9 cellular contexts compared by ENCODE assay signal in genomic region chr6:11094411-11094851, GRCh38. TPM values are rescaled to one million over a fixed set of nuclear protein-coding genes. Genes with fewer than 3 reads are reported as not detected.
DNase-seq lines count a peak whose midpoint lies in the region; ATAC-seq and TF ChIP-seq lines count a peak whose summit lies in the region.
"Had no signal": no experiment of that assay in that cellular context is flagged by ENCODE, and none has a peak within 500 bp of the region (broad histone marks: within the 10 kb centered on the region; RNA-seq: fewer than 3 reads in every experiment).

No MANE protein-coding gene starts in this region.

- no peaks in the 10 kb centered on the region for H3K27me3 Mint-ChIP-seq in activated CD8-positive, alpha-beta memory T cell treated with anti-CD3 and anti-CD28 coated beads, Interleukin-2, amount 10 ng/mL, durations not matched to agents 7 days and 5 days
- H3K27me3 Mint-ChIP-seq in nephron (ENCODE audit: low read depth) = no peaks in the 10 kb centered on the region

- H3K36me3 ChIP-seq in thoracic aorta = no peaks in the 10 kb centered on the region

- TF ChIP-seq CTCF in GM13976 (IDR thresholded peaks at IDR 0.05; ENCODE audit: borderline replicate concordance, control extremely low read depth, extremely low read depth, insufficient read depth, missing control alignments) = no peak
- TF ChIP-seq CTCF in nephron (IDR thresholded peaks at IDR 0.05; ENCODE audit: unreplicated experiment in 3 of 3) = no peak
- no peak for TF ChIP-seq CTCF in thoracic aorta (IDR thresholded peaks at IDR 0.05)

- H3K9me3 ChIP-seq in thoracic aorta = no peaks in the 10 kb centered on the region

- no peaks in the 10 kb centered on the region for H3K9me3 Mint-ChIP-seq in activated CD8-positive, alpha-beta memory T cell treated with anti-CD3 and anti-CD28 coated beads, Interleukin-2, amount 10 ng/mL, durations not matched to agents 7 days and 5 days (ENCODE audit: low read depth)
- peaks cover 1% of the 10 kb centered on the region for H3K9me3 Mint-ChIP-seq in nephron

- DNase-seq in AG08396 (ENCODE audit: low spot score) = peak; percentile 62
- peak; percentile 66 for DNase-seq in GM13976 (ENCODE audit: low spot score)
- DNase-seq in NCI-H2029 treated with DMSO at 0.1 percent for 48 hours (lab: John Stamatoyannopoulos, UW) = peak; percentile 68
- DNase-seq in activated CD8-positive, alpha-beta memory T cell treated with anti-CD3 and anti-CD28 coated beads, Interleukin-2, amount 10 ng/mL, durations not matched to agents 7 days and 5 days = peak; percentile 78
- DNase-seq in fibroblast of gingiva (ENCODE audit: low read depth) = peak; percentile 25
- no peak for DNase-seq in thoracic aorta (ENCODE audit: low spot score)

- H3K27ac Mint-ChIP-seq in activated CD8-positive, alpha-beta memory T cell treated with anti-CD3 and anti-CD28 coated beads, Interleukin-2, amount 10 ng/mL, durations not matched to agents 7 days and 5 days = peak overlapping the region; percentile 97
- peak overlapping the region; percentile 80 to 97 (median 96) for H3K27ac Mint-ChIP-seq in nephron

- CTCF ChIA-PET in activated CD8-positive, alpha-beta memory T cell treated with anti-CD3 and anti-CD28 coated beads, Interleukin-2, amount 10 ng/mL, durations not matched to agents 7 days and 5 days (lab: Charles Lee) = interaction anchor here (0.6 to 1.0 kb wide), 2 partner anchors 29 to 129 kb away, joined by 3 read pairs; no protein-coding TSS in a partner anchor

- ATAC-seq in HG02852 (IDR thresholded peaks at IDR 0.05; ENCODE audit: unreplicated experiment) = peak; percentile 38
- ATAC-seq in activated CD8-positive, alpha-beta memory T cell treated with anti-CD3 and anti-CD28 coated beads, Interleukin-2, amount 10 ng/mL, durations not matched to agents 7 days and 5 days = peak; percentile 32
- peak; percentile 10 for ATAC-seq in thoracic aorta (ENCODE audit: insufficient number of reproducible peaks, low FRiP score, low read depth)

- peaks cover 12 to 16% of the 10 kb centered on the region in 2 donors for H3K4me1 ChIP-seq in thoracic aorta (ENCODE audit: control insufficient read depth in 1 of 2, low read depth in 2 of 2)

- H3K4me3 Mint-ChIP-seq in activated CD8-positive, alpha-beta memory T cell treated with anti-CD3 and anti-CD28 coated beads, Interleukin-2, amount 10 ng/mL, durations not matched to agents 7 days and 5 days = peak overlapping the region; percentile 97
- H3K4me3 Mint-ChIP-seq in nephron = peak overlapping the region; percentile 95 to 96 (median 96)

- in situ Hi-C loops in GM13976 (cut with MboI; ENCODE audit: low sequenced_read_pairs, unreplicated experiment) = no loop called here

- H3K4me1 Mint-ChIP-seq in activated CD8-positive, alpha-beta memory T cell treated with anti-CD3 and anti-CD28 coated beads, Interleukin-2, amount 10 ng/mL, durations not matched to agents 7 days and 5 days = peaks cover 33% of the 10 kb centered on the region
- H3K4me1 Mint-ChIP-seq in nephron = peaks cover 24% of the 10 kb centered on the region

- peaks cover 15% of the 10 kb centered on the region for H3K36me3 Mint-ChIP-seq in activated CD8-positive, alpha-beta memory T cell treated with anti-CD3 and anti-CD28 coated beads, Interleukin-2, amount 10 ng/mL, durations not matched to agents 7 days and 5 days
- H3K36me3 Mint-ChIP-seq in nephron (ENCODE audit: low read depth) = peaks cover 19% of the 10 kb centered on the region

- peak overlapping the region; percentile 93 to 94 for H3K27ac ChIP-seq in thoracic aorta

- no peaks in the 10 kb centered on the region for H3K27me3 ChIP-seq in thoracic aorta (replicated peaks; ENCODE audit: insufficient read depth)

- H3K4me3 ChIP-seq in thoracic aorta = peak overlapping the region; percentile 80

RNA-seq across cellular contexts. Expression of gene SMIM13, which starts 0.8 kb away (rescaled TPM):
- total RNA-seq in activated CD8-positive, alpha-beta memory T cell treated with anti-CD3 and anti-CD28 coated beads, Interleukin-2, amount 10 ng/mL, durations not matched to agents 7 days and 5 days = 10 to 100 TPM in 1 of 2 experiments, 1 to 10 TPM in 1; 9.1 to 11.5 TPM
- 1 to 10 TPM; 7.5 to 8.4 TPM for total RNA-seq in thoracic aorta

RNA-seq across cellular contexts. Expression of gene ERVFRD-1, which starts 17.1 kb away (rescaled TPM):
- not detected for total RNA-seq in activated CD8-positive, alpha-beta memory T cell treated with anti-CD3 and anti-CD28 coated beads, Interleukin-2, amount 10 ng/mL, durations not matched to agents 7 days and 5 days
- total RNA-seq in thoracic aorta = not detected
- total RNA-seq: activated CD8-positive, alpha-beta memory T cell treated with anti-CD3 and anti-CD28 coated beads for 36 hours had no signal

RNA-seq across cellular contexts. Expression of gene ELOVL2, which starts 50.3 kb away (rescaled TPM):
- total RNA-seq in activated CD8-positive, alpha-beta memory T cell treated with anti-CD3 and anti-CD28 coated beads, Interleukin-2, amount 10 ng/mL, durations not matched to agents 7 days and 5 days = not detected
- total RNA-seq in thoracic aorta = under 1 TPM; 0.41 to 0.78 TPM
- total RNA-seq: activated CD8-positive, alpha-beta memory T cell treated with anti-CD3 and anti-CD28 coated beads for 36 hours had no signal
